In genomic region chr5:172747471-172747870, GRCh38 we compare ENCODE assay signal across 27 cellular contexts. TPM values are rescaled to one million over a fixed set of nuclear protein-coding genes. Genes with fewer than 3 reads are reported as not detected.
DNase-seq lines count a peak whose midpoint lies in the region; TF ChIP-seq lines count a peak whose summit lies in the region.
"Had no signal": no experiment of that assay in that cellular context is flagged by ENCODE, and none has a peak within 500 bp of the region (broad histone marks: within the 10 kb centered on the region; RNA-seq: fewer than 3 reads in every experiment).

No MANE protein-coding gene starts in this region.

- CTCF ChIA-PET in OCI-LY7 (lab: Charles Lee; ENCODE audit: unreplicated experiment): no interaction called here

- no peak for TF ChIP-seq EP300 in suprapubic skin (IDR thresholded peaks at IDR 0.05)

- POLR2A ChIA-PET in OCI-LY7 (lab: Charles Lee): no interaction called here

- H2AFZ ChIP-seq in OCI-LY7 (ENCODE audit: low read length): no peak overlapping the region

- no peak overlapping the region for H3K4me3 ChIP-seq in ascending aorta
- no peak overlapping the region for H3K4me3 ChIP-seq in epithelial cell of esophagus (ENCODE audit: low read length)
- no peak overlapping the region for H3K4me3 ChIP-seq in muscle layer of duodenum (ENCODE audit: low read depth in 1 of 2, low read length in 2 of 2)
- H3K4me3 ChIP-seq in suprapubic skin: no peak overlapping the region
- H3K4me3 ChIP-seq in OCI-LY7 (ENCODE audit: low read depth, low read length, poor library complexity, severe bottlenecking): no peak overlapping the region
- H3K4me3 ChIP-seq: pancreas had no signal

- no peaks in the 10 kb centered on the region for H3K79me2 ChIP-seq in OCI-LY7 (ENCODE audit: insufficient read depth, low read depth, low read length)

- no peaks in the 10 kb centered on the region for H3K9me2 ChIP-seq in OCI-LY7 (ENCODE audit: insufficient read depth, low read length)

- H3K27ac ChIP-seq in ascending aorta (peak overlapping the region; percentile 81 to 97), muscle layer of duodenum (ENCODE audit: low read length) (peak overlapping the region; percentile 75), suprapubic skin (peak overlapping the region; percentile 71), OCI-LY7 (ENCODE audit: low read depth, low read length, poor library complexity, severe bottlenecking) (no peak overlapping the region)
- H3K27ac ChIP-seq: foreskin keratinocyte, pancreas, WERI-Rb-1 had no signal

- no peaks in the 10 kb centered on the region for H3K36me3 ChIP-seq in ascending aorta
- no peaks in the 10 kb centered on the region for H3K36me3 ChIP-seq in muscle layer of duodenum (ENCODE audit: control insufficient read depth in 1 of 2, insufficient read depth in 2 of 2, low read length in 2 of 2)
- H3K36me3 ChIP-seq in suprapubic skin: no peaks in the 10 kb centered on the region
- no peaks in the 10 kb centered on the region for H3K36me3 ChIP-seq in OCI-LY7 (ENCODE audit: insufficient read depth, low read length)
- H3K36me3 ChIP-seq: pancreas, WERI-Rb-1 had no signal

- WGBS in suprapubic skin: 46% methylated on average over 3 of the region's 3 CpGs

- no peak for TF ChIP-seq CTCF in ascending aorta (IDR thresholded peaks at IDR 0.05)
- TF ChIP-seq CTCF in epithelial cell of esophagus (IDR thresholded peaks at IDR 0.05; ENCODE audit: insufficient read depth, low read depth, low read length, missing control alignments): no peak
- TF ChIP-seq CTCF in suprapubic skin (IDR thresholded peaks at IDR 0.05): no peak
- no peak for TF ChIP-seq CTCF in OCI-LY7 (conservative IDR thresholded peaks at IDR 0.05; ENCODE audit: low read length)

- intact Hi-C loops in ascending aorta (cut with DNase I): no loop called here
- intact Hi-C loops in OCI-LY7 (cut with micrococcal nuclease; ENCODE audit: unreplicated experiment): no loop called here

- no TSS peak for BruUV-seq in OCI-LY7 (replicated peaks; lab: Mats Ljungman, UMichigan)

- H3K4me1 ChIP-seq in ascending aorta (peaks cover 18 to 47% of the 10 kb centered on the region in 2 donors), muscle layer of duodenum (ENCODE audit: control insufficient read depth in 1 of 2, insufficient read depth in 2 of 2, low read length in 2 of 2) (peaks cover 0 to 20% of the 10 kb centered on the region in 2 donors), suprapubic skin (peaks cover 57% of the 10 kb centered on the region), OCI-LY7 (ENCODE audit: insufficient read depth, low read length, poor library complexity, severe bottlenecking) (no peaks in the 10 kb centered on the region)
- H3K4me1 ChIP-seq: foreskin keratinocyte had no signal

- no peak overlapping the region for H3K4me2 ChIP-seq in OCI-LY7 (ENCODE audit: low read length)

- H3K9me3 ChIP-seq in ascending aorta (no peaks in the 10 kb centered on the region), muscle layer of duodenum (ENCODE audit: control insufficient read depth in 1 of 2, low read length in 2 of 2) (peaks cover 0 to 4% of the 10 kb centered on the region in 2 donors), suprapubic skin (no peaks in the 10 kb centered on the region), OCI-LY7 (ENCODE audit: low read length) (no peaks in the 10 kb centered on the region)
- H3K9me3 ChIP-seq: pancreas had no signal

- DNase-seq in ascending aorta (ENCODE audit: low spot score in 2 of 2) (no peak), epithelial cell of esophagus (ENCODE audit: low read depth) (peak; percentile 16), suprapubic skin (ENCODE audit: low spot score in 2 of 2) (no peak), AG08395 (ENCODE audit: low spot score) (no peak), GM19238 (ENCODE audit: insufficient read length, low spot score) (no peak), OCI-LY7 (ENCODE audit: low spot score) (no peak)
- DNase-seq: activated CD4-positive, alpha-beta T cell treated with anti-CD3 and anti-CD28 coated beads, Interleukin-2, amount 10 ng/mL, durations not matched to agents 7 days and 5 days; activated gamma-delta T cell treated with Interleukin-2 at 50 U/mL for 16 hours; activated T-cell treated with anti-CD3 and anti-CD28 coated beads, Interleukin-2, amount 50 U/mL, for 4 hours; C1 segment of cervical spinal cord; cerebellar nuclear complex; COR-L47; DMS79; foreskin keratinocyte; GDM1; H9; hypothalamus; KBM-7; NCI-H2029 treated with DMSO at 0.1 percent for 48 hours; NCI-H526; nephron progenitor cell; pancreas; stimulated activated naive CD8-positive, alpha-beta T cell treated with anti-CD3 and anti-CD28 coated beads, Interleukin-15, amount 100 ng/mL, for 72 hours; SW 1271; T-helper 9 cell; WERI-Rb-1 had no signal

- H4K20me1 ChIP-seq in OCI-LY7 (ENCODE audit: insufficient read depth, low read length): no peaks in the 10 kb centered on the region

- TF ChIP-seq POLR2A in suprapubic skin (IDR thresholded peaks at IDR 0.05): no peak

- H3K27me3 ChIP-seq in ascending aorta (no peaks in the 10 kb centered on the region), muscle layer of duodenum (ENCODE audit: low read depth, low read length) (no peaks in the 10 kb centered on the region), suprapubic skin (no peaks in the 10 kb centered on the region)
- H3K27me3 ChIP-seq: pancreas had no signal

RNA-seq across cellular contexts. Expression of gene DUSP1, which starts 23.5 kb away (rescaled TPM):
- total RNA-seq in ascending aorta (3,919 TPM), suprapubic skin (1,000 to 10,000 TPM; 1,246 to 2,948 (median 1,762) TPM), OCI-LY7 (2022) (4.5 and 5.3 TPM in 2 replicates)
- total RNA-seq in OCI-LY7 (2014; rRNA removed; shearing (Covaris generic)): 5.3 and 7.0 TPM in 2 replicates

Comparison
In these comparisons a context has a peak if more than half of its experiments do, and no peak if none do; other contexts are left out.
1. RNA of gene DUSP1, which starts 23.5 kb away (total RNA-seq): 3,919 TPM in ascending aorta (single experiment) and 1,246 to 2,948 TPM in suprapubic skin; 4.5 to 7.0 TPM in OCI-LY7; every median in the first group is over 100 times any median in the second.